ENCODE assay signal across 8 cellular contexts in genomic region chr7:3301831-3302618, GRCh38. TPM values are rescaled to one million over a fixed set of nuclear protein-coding genes. Genes with fewer than 3 reads are reported as not detected.
A peak's percentile ranks its signal among the peaks of the same experiment; 100 is the strongest.
DNase-seq lines count a peak whose midpoint lies in the region; ATAC-seq and TF ChIP-seq lines count a peak whose summit lies in the region.

No MANE protein-coding gene starts in this region.

- peaks cover 39% of the 10 kb centered on the region for H3K4me1 Mint-ChIP-seq in WTC11
- peaks cover 14 to 15% (median 14%) of the 10 kb centered on the region in 3 donors for H3K4me1 Mint-ChIP-seq in naive B cell

- H3K4me2 ChIP-seq in BLaER1: peak overlapping the region; percentile 99

- TF ChIP-seq POLR2A in esophagus muscularis mucosa (IDR thresholded peaks at IDR 0.05; ENCODE audit: low read depth) (no peak), uterus (IDR thresholded peaks at IDR 0.05) (no peak)

- H3K27ac Mint-ChIP-seq in WTC11 (peak overlapping the region; percentile 65; the same call in 1 of the 2 replicates), naive B cell (peak overlapping the region in 5 of 6 donors; percentile 7 to 95 (median 53))

- ATAC-seq in WTC11 (peak; percentile 18), naive B cell (ENCODE audit: low read depth in 2 of 2) (peak in 1 of 2 donors; percentile 5), HG02759 (IDR thresholded peaks at IDR 0.05; ENCODE audit: unreplicated experiment) (no peak), HG02938 (IDR thresholded peaks at IDR 0.05; ENCODE audit: unreplicated experiment) (no peak)

- H3K4me3 ChIP-seq in BLaER1 (peak overlapping the region; percentile 80), esophagus muscularis mucosa (peak overlapping the region; percentile 64 to 91 (median 70)), uterus (peak overlapping the region; percentile 37 to 56)

- no peak for TF ChIP-seq RAD21 in Ishikawa (IDR thresholded peaks at IDR 0.05; ENCODE audit: low read depth)

- TF ChIP-seq EP300 in Ishikawa (IDR thresholded peaks at IDR 0.05; ENCODE audit: borderline replicate concordance) (no peak), esophagus muscularis mucosa (IDR thresholded peaks at IDR 0.05) (no peak)

- H3K36me3 ChIP-seq in BLaER1 (no peaks in the 10 kb centered on the region), esophagus muscularis mucosa (no peaks in the 10 kb centered on the region), uterus (no peaks in the 10 kb centered on the region)

- H3K27me3 ChIP-seq in BLaER1 (peaks cover 26% of the 10 kb centered on the region), esophagus muscularis mucosa (peaks cover 0 to 8% (median 0%) of the 10 kb centered on the region in 4 donors), uterus (no peaks in the 10 kb centered on the region)

- TF ChIP-seq CTCF in WTC11 (IDR thresholded peaks at IDR 0.05) (no peak), esophagus muscularis mucosa (IDR thresholded peaks at IDR 0.05) (peak in 2 of 3 experiments; percentile 15 to 44), uterus (IDR thresholded peaks at IDR 0.05) (peak in 2 of 4 experiments; percentile 12 to 17)

- under 1% methylated on average over 30 of the region's 45 CpGs for WGBS in esophagus muscularis mucosa

- peak; percentile 43 for DNase-seq in WTC11 (ENCODE audit: low spot score)
- DNase-seq in esophagus muscularis mucosa (ENCODE audit: extremely low spot score): peak; percentile 89
- DNase-seq in naive B cell: peak; percentile 12
- DNase-seq in uterus: peak in 1 of 2 donors; percentile 20

- 0 out of 2 replicates have a peak, but pooled peaks cover 5% of the 10 kb centered on the region for H4K20me1 ChIP-seq in BLaER1

- H3K27ac ChIP-seq in BLaER1: no peak overlapping the region
- H3K27ac ChIP-seq in esophagus muscularis mucosa (replicated peaks in 1 of 4): peak overlapping the region; percentile 45 to 66 (median 64)
- peak overlapping the region; percentile 63 to 65 for H3K27ac ChIP-seq in uterus

- H3K9ac ChIP-seq in BLaER1: 0 out of 2 replicates have a peak overlapping the region, but pooled peaks have one; percentile 40

- CTCF ChIA-PET in WTC11 (lab: Charles Lee): interaction anchor here (0.8 to 6.0 kb wide), 11 partner anchors 18 to 1177 kb away, joined by 3 to 78 read pairs (median 4); no protein-coding TSS in a partner anchor

- H3K36me3 Mint-ChIP-seq in WTC11 (no peaks in the 10 kb centered on the region), naive B cell (no peaks in the 10 kb centered on the region)

- H3K4me1 ChIP-seq in BLaER1 (peaks cover 6% of the 10 kb centered on the region), esophagus muscularis mucosa (peaks cover 8 to 29% (median 27%) of the 10 kb centered on the region in 4 donors), uterus (peaks cover 5 to 6% of the 10 kb centered on the region in 2 donors)

- H3K27me3 Mint-ChIP-seq in WTC11 (ENCODE audit: low read depth): peaks cover 24% of the 10 kb centered on the region
- H3K27me3 Mint-ChIP-seq in naive B cell: peaks cover 35 to 53% (median 53%) of the 10 kb centered on the region in 3 donors

- POLR2A ChIA-PET in WTC11 (lab: Charles Lee): interaction anchor here (0.5 kb wide), 1 partner anchor 23 kb away, joined by 3 read pairs; no protein-coding TSS in a partner anchor

- intact Hi-C loops in esophagus muscularis mucosa (cut with DNase I) (loop anchor here (2.0 kb wide), 1 partner anchor 597 kb away; no protein-coding TSS in a partner anchor), uterus (cut with DNase I; ENCODE audit: low total_unique reads) (no loop called here)

- H3K4me3 Mint-ChIP-seq in WTC11 (peak overlapping the region; percentile 78), naive B cell (peak overlapping the region; percentile 75 to 95 (median 88))

- H3K9me3 Mint-ChIP-seq in WTC11: no peaks in the 10 kb centered on the region
- peaks cover 0 to 6% (median 0%) of the 10 kb centered on the region in 7 donors for H3K9me3 Mint-ChIP-seq in naive B cell

- H3K9me3 ChIP-seq in BLaER1: no peaks in the 10 kb centered on the region
- H3K9me3 ChIP-seq in esophagus muscularis mucosa: no peaks in the 10 kb centered on the region
- no peaks in the 10 kb centered on the region for H3K9me3 ChIP-seq in uterus

TF ChIP-seq in Ishikawa, 13 proteins besides CTCF, POLR2A, EP300 and RAD21:
- TF ChIP-seq TAF1 (IDR thresholded peaks at IDR 0.05; ENCODE audit: low read depth) (no peak), FOXM1 (IDR thresholded peaks at IDR 0.05; ENCODE audit: borderline replicate concordance, low read depth) (no peak), YY1 (IDR thresholded peaks at IDR 0.05; ENCODE audit: low read depth) (no peak), ZBTB7A (IDR thresholded peaks at IDR 0.05; ENCODE audit: low read depth) (0 out of 2 replicates have a peak, but pooled peaks have one; percentile 6), CEBPB (IDR thresholded peaks at IDR 0.05) (no peak), TCF12 (IDR thresholded peaks at IDR 0.05; ENCODE audit: low read depth) (no peak)
- TF ChIP-seq, protein P1, sequence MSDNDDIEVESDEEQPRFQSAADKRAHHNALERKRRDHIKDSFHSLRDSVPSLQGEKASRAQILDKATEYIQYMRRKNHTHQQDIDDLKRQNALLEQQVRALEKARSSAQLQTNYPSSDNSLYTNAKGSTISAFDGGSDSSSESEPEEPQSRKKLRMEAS (IDR thresholded peaks at IDR 0.05): no peak

TF ChIP-seq in WTC11, 78 proteins besides CTCF, POLR2A, EP300 and RAD21 (continues in another document):
- TF ChIP-seq TEAD4 (CRISPR knock-in tag; IDR thresholded peaks at IDR 0.05) (no peak), PREB (CRISPR knock-in tag; IDR thresholded peaks at IDR 0.05; ENCODE audit: borderline replicate concordance) (no peak), ZNF232 (CRISPR knock-in tag; IDR thresholded peaks at IDR 0.05) (no peak), CREM (CRISPR knock-in tag; IDR thresholded peaks at IDR 0.05) (no peak), ETV6 (CRISPR knock-in tag; IDR thresholded peaks at IDR 0.05) (no peak), USF1 (CRISPR knock-in tag; IDR thresholded peaks at IDR 0.05) (no peak), ZMAT4 (CRISPR knock-in tag; IDR thresholded peaks at IDR 0.05) (no peak)
- TF ChIP-seq, protein P2, sequence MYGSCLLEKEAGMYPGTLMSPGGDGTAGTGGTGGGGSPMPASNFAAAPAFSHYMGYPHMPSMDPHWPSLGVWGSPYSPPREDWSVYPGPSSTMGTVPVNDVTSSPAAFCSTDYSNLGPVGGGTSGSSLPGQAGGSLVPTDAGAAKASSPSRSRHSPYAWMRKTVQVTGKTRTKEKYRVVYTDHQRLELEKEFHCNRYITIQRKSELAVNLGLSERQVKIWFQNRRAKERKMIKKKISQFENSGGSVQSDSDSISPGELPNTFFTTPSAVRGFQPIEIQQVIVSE (CRISPR knock-in tag; IDR thresholded peaks at IDR 0.05; ENCODE audit: borderline replicate concordance): no peak
- TF ChIP-seq, protein P3, sequence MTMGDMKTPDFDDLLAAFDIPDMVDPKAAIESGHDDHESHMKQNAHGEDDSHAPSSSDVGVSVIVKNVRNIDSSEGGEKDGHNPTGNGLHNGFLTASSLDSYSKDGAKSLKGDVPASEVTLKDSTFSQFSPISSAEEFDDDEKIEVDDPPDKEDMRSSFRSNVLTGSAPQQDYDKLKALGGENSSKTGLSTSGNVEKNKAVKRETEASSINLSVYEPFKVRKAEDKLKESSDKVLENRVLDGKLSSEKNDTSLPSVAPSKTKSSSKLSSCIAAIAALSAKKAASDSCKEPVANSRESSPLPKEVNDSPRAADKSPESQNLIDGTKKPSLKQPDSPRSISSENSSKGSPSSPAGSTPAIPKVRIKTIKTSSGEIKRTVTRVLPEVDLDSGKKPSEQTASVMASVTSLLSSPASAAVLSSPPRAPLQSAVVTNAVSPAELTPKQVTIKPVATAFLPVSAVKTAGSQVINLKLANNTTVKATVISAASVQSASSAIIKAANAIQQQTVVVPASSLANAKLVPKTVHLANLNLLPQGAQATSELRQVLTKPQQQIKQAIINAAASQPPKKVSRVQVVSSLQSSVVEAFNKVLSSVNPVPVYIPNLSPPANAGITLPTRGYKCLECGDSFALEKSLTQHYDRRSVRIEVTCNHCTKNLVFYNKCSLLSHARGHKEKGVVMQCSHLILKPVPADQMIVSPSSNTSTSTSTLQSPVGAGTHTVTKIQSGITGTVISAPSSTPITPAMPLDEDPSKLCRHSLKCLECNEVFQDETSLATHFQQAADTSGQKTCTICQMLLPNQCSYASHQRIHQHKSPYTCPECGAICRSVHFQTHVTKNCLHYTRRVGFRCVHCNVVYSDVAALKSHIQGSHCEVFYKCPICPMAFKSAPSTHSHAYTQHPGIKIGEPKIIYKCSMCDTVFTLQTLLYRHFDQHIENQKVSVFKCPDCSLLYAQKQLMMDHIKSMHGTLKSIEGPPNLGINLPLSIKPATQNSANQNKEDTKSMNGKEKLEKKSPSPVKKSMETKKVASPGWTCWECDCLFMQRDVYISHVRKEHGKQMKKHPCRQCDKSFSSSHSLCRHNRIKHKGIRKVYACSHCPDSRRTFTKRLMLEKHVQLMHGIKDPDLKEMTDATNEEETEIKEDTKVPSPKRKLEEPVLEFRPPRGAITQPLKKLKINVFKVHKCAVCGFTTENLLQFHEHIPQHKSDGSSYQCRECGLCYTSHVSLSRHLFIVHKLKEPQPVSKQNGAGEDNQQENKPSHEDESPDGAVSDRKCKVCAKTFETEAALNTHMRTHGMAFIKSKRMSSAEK (CRISPR knock-in tag; IDR thresholded peaks at IDR 0.05; ENCODE audit: borderline replicate concordance): no peak

RNA-seq across cellular contexts. Expression of gene SDK1, which starts 1.0 kb away (rescaled TPM):
- total RNA-seq in WTC11 (2021): 9.3 to 10.5 TPM (median 10.0 TPM) in 3 replicates
- 10 to 100 TPM in 2 of 4 donors, 1 to 10 TPM in 2; 7.8 to 18.6 (median 12.0) TPM for total RNA-seq in esophagus muscularis mucosa
- polyA plus RNA-seq in naive B cell (ENCODE audit: low read depth in 6 of 6): under 1 TPM in 4 of 6 donors, not detected in 2; 0.15 to 0.60 (median 0.38) TPM
- 10 to 100 TPM in 2 of 4 donors, 1 to 10 TPM in 1, under 1 TPM in 1; under 0.01 to 16.2 (median 7.2) TPM for total RNA-seq in uterus
